Comparison of ENCODE assay signal across 10 cellular contexts in genomic region chr20:50655325-50655880, GRCh38. TPM values are rescaled to one million over a fixed set of nuclear protein-coding genes. Genes with fewer than 3 reads are reported as not detected.
DNase-seq lines count a peak whose midpoint lies in the region; ATAC-seq and TF ChIP-seq lines count a peak whose summit lies in the region.
"Had no signal": no experiment of that assay in that cellular context is flagged by ENCODE, and none has a peak within 500 bp of the region (broad histone marks: within the 10 kb centered on the region; RNA-seq: fewer than 3 reads in every experiment).

No MANE protein-coding gene starts in this region.

- no peaks in the 10 kb centered on the region for H3K9me3 Mint-ChIP-seq in endodermal cell
- no peaks in the 10 kb centered on the region for H3K9me3 Mint-ChIP-seq in progenitor cell of endocrine pancreas (ENCODE audit: low read depth)
- H3K9me3 Mint-ChIP-seq: activated CD4-positive, alpha-beta memory T cell treated with anti-CD3 and anti-CD28 coated beads for 36 hours had no signal

- H3K27me3 ChIP-seq in endodermal cell (ENCODE audit: control insufficient read depth, insufficient read depth, low read length, poor library complexity, severe bottlenecking), result no peaks in the 10 kb centered on the region

- no peak overlapping the region for H3K9ac ChIP-seq in endodermal cell (ENCODE audit: extremely low read depth, low read length, poor library complexity, severe bottlenecking)

- H3K36me3 ChIP-seq in endodermal cell (ENCODE audit: control insufficient read depth, insufficient read depth, low read length) (no peaks in the 10 kb centered on the region), mucosa of descending colon (ENCODE audit: low read depth) (no peaks in the 10 kb centered on the region), urinary bladder (ENCODE audit: insufficient read depth) (no peaks in the 10 kb centered on the region)

- no peaks in the 10 kb centered on the region for H3K9me3 ChIP-seq in endodermal cell (ENCODE audit: control insufficient read depth, low read length)
- H3K9me3 ChIP-seq in mucosa of descending colon, result no peaks in the 10 kb centered on the region

- no peaks in the 10 kb centered on the region for H3K4me1 ChIP-seq in endodermal cell (ENCODE audit: control insufficient read depth, insufficient read depth, low read length)
- H3K4me1 ChIP-seq in mucosa of descending colon (ENCODE audit: low read depth), result no peaks in the 10 kb centered on the region
- peaks cover 3% of the 10 kb centered on the region for H3K4me1 ChIP-seq in urinary bladder (ENCODE audit: insufficient read depth)

- H3K4me3 Mint-ChIP-seq in endodermal cell (no peak overlapping the region), progenitor cell of endocrine pancreas (ENCODE audit: low read depth) (no peak overlapping the region)
- H3K4me3 Mint-ChIP-seq: activated CD4-positive, alpha-beta memory T cell treated with anti-CD3 and anti-CD28 coated beads for 36 hours; B cell had no signal

- H3K36me3 Mint-ChIP-seq in endodermal cell (ENCODE audit: low read depth) (no peaks in the 10 kb centered on the region), progenitor cell of endocrine pancreas (ENCODE audit: insufficient read depth) (no peaks in the 10 kb centered on the region)
- H3K36me3 Mint-ChIP-seq: activated CD4-positive, alpha-beta memory T cell treated with anti-CD3 and anti-CD28 coated beads for 36 hours had no signal

- 91 to 92% methylated on average over 11 to 13 of the region's 15 CpGs for WGBS in endodermal cell (ENCODE audit: insufficient coverage in 1 of 2, insufficient read length in 1 of 2), 2 experiments
- WGBS in urinary bladder, result 20% methylated on average over 15 of the region's 15 CpGs

- TF ChIP-seq CTCF in endodermal cell (conservative IDR thresholded peaks at IDR 0.05) (no peak), mucosa of descending colon (IDR thresholded peaks at IDR 0.05) (no peak), progenitor cell of endocrine pancreas (IDR thresholded peaks at IDR 0.05; ENCODE audit: unreplicated experiment) (no peak)

- H3K27ac ChIP-seq in endodermal cell (ENCODE audit: low read depth, low read length) (peak overlapping the region; percentile 14), urinary bladder (ENCODE audit: low read depth) (peak overlapping the region; percentile 84)

- no peak overlapping the region for H3K27ac Mint-ChIP-seq in endodermal cell
- H3K27ac Mint-ChIP-seq in progenitor cell of endocrine pancreas, result no peak overlapping the region
- H3K27ac Mint-ChIP-seq: activated CD4-positive, alpha-beta memory T cell treated with anti-CD3 and anti-CD28 coated beads for 36 hours; B cell had no signal

- intact Hi-C loops in mucosa of descending colon (cut with DNase I, micrococcal nuclease), result no loop called here

- H3K4me1 Mint-ChIP-seq in endodermal cell, result peaks cover 2% of the 10 kb centered on the region
- H3K4me1 Mint-ChIP-seq in progenitor cell of endocrine pancreas (ENCODE audit: low read depth), result no peaks in the 10 kb centered on the region
- H3K4me1 Mint-ChIP-seq: B cell had no signal

- H3K27me3 Mint-ChIP-seq in endodermal cell (ENCODE audit: insufficient read depth) (no peaks in the 10 kb centered on the region), progenitor cell of endocrine pancreas (no peaks in the 10 kb centered on the region)
- H3K27me3 Mint-ChIP-seq: activated CD4-positive, alpha-beta memory T cell treated with anti-CD3 and anti-CD28 coated beads for 36 hours had no signal

- H3K4me3 ChIP-seq in endodermal cell (ENCODE audit: low read length) (no peak overlapping the region), mucosa of descending colon (no peak overlapping the region), urinary bladder (ENCODE audit: low read depth, low read length) (no peak overlapping the region)

- DNase-seq in NCI-H524 (lab: John Stamatoyannopoulos, UW) (peak; percentile 41 to 60), NCI-H524 treated with DMSO at 0.1 percent for 48 hours (lab: John Stamatoyannopoulos, UW) (no peak), endodermal cell (no peak), mucosa of descending colon (peak; percentile 48 to 63 (median 61)), NCI-H748 (lab: John Stamatoyannopoulos, UW; ENCODE audit: unreplicated experiment) (no peak), NCI-H1417 (lab: John Stamatoyannopoulos, UW) (no peak), progenitor cell of endocrine pancreas (ENCODE audit: low spot score, unreplicated experiment) (no peak)
- DNase-seq: activated CD4-positive, alpha-beta memory T cell treated with anti-CD3 and anti-CD28 coated beads for 36 hours had no signal

- peak; percentile 63 for ATAC-seq in mucosa of descending colon

RNA-seq across cellular contexts. Expression of gene RIPOR3, which starts 35.9 kb away (rescaled TPM):
- total RNA-seq in endodermal cell, result 1 to 10 TPM in 1 of 2 donors, under 1 TPM in 1; 0.46 to 1.4 TPM
- polyA plus RNA-seq in endodermal cell (2013, experiment 1 of 2), result 0.96 TPM
- 0.25 TPM for polyA plus RNA-seq in endodermal cell (2013, experiment 2 of 2)
- 10 to 100 TPM in 1 of 3 donors, 1 to 10 TPM in 2; 2.2 to 13.4 (median 5.8) TPM for total RNA-seq in mucosa of descending colon
- 8.2 TPM for total RNA-seq in urinary bladder
- polyA plus RNA-seq in urinary bladder, result 15.0 TPM
- total RNA-seq in progenitor cell of endocrine pancreas, result 0.29 and 0.31 TPM in 2 replicates
- total RNA-seq: activated CD4-positive, alpha-beta memory T cell treated with anti-CD3 and anti-CD28 coated beads for 36 hours had no signal

Comparison
In these comparisons a context has a peak if more than half of its experiments do, and no peak if none do; other contexts are left out.
1. DNase-seq: peak in NCI-H524 (2 of 2) and mucosa of descending colon (3 of 3); none in NCI-H524 treated with DMSO at 0.1 percent for 48 hours (single experiment), endodermal cell (single experiment), NCI-H748 (single experiment), NCI-H1417 (0 of 3) and progenitor cell of endocrine pancreas (single experiment).